In the genomic region with DNA sequence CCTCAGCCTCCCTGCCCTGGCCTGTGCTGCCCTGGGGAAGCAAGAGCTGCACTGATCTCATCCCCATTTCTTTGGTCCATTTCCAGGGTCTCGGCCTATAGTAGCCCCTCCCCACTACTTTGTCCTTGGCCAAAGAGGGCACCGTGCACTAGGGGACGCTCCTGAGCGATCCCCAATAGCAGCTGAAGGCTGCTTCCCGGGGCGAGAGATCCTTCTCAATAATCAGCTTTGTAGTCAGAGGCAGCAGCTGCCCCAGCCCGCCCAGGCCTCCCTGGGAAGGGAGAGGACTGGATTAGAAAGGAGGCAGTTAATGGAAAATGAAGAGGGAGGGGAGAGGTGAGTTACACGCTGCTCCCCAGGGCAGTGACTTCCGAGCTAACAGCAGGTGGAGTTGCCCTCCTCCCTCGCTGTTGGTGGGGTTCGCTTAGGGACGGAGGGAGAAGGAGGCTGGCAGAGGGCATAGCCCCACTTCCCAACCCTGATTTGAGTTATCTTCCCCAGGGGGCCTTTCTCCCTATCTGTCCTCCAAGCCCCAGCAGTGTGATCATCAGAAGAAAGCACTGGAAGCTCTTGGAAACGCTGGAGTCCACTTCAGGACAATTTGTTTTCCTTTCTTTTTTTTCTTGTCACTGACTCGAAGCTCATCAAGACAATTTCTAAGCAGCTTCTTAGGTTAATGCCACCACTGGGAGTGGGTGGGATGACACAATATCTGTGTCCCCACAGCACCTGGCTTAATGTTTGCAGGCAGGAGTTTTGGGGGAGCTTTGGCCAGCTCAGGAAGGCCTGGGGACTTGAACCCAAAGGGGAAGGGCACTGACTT, we compare ENCODE assay signal across 8 cellular contexts. TPM values are rescaled to one million over a fixed set of nuclear protein-coding genes. Genes with fewer than 3 reads are reported as not detected.
DNase-seq lines count a peak whose midpoint lies in the region; ATAC-seq and TF ChIP-seq lines count a peak whose summit lies in the region.

No MANE protein-coding gene starts in this region.

- no peaks in the 10 kb centered on the region for H3K9me3 ChIP-seq in CD4-positive, alpha-beta T cell (ENCODE audit: control insufficient read depth, low read length)
- no peaks in the 10 kb centered on the region for H3K9me3 ChIP-seq in SJSA1 (replicated peaks)
- H3K9me3 ChIP-seq in parathyroid adenoma (ENCODE audit: control insufficient read depth, low read length), result no peaks in the 10 kb centered on the region

- H3K36me3 Mint-ChIP-seq in CD4-positive, alpha-beta T cell (ENCODE audit: low read depth), result peaks cover under 1% of the 10 kb centered on the region

- peak overlapping the region; percentile 83 for H3K4me3 Mint-ChIP-seq in CD4-positive, alpha-beta T cell

- H3K36me3 ChIP-seq in SJSA1 (peaks cover 65% of the 10 kb centered on the region), parathyroid adenoma (ENCODE audit: control insufficient read depth, insufficient read depth, low read length) (no peaks in the 10 kb centered on the region)

- POLR2A ChIA-PET in CD4-positive, alpha-beta T cell (lab: Charles Lee), result interaction anchor here (1.0 kb wide), 1 partner anchor 36 kb away, joined by 4 read pairs; no protein-coding TSS in a partner anchor

- peak overlapping the region; percentile 21 for H3K4me3 ChIP-seq in SJSA1
- H3K4me3 ChIP-seq in parathyroid adenoma (ENCODE audit: low read depth, low read length), result no peak overlapping the region

- H3K9ac ChIP-seq in parathyroid adenoma, result no peak overlapping the region

- CTCF ChIA-PET in CD4-positive, alpha-beta T cell (lab: Charles Lee), result interaction anchor here (0.9 kb wide), 1 partner anchor 84 kb away, joined by 3 read pairs; no protein-coding TSS in a partner anchor

- peaks cover 18% of the 10 kb centered on the region for H3K4me1 Mint-ChIP-seq in CD4-positive, alpha-beta T cell (ENCODE audit: low read depth)

- no peak for TF ChIP-seq CTCF in CD4-positive, alpha-beta T cell (IDR thresholded peaks at IDR 0.05)
- TF ChIP-seq CTCF in parathyroid adenoma (IDR thresholded peaks at IDR 0.05), result peak; percentile 22

- H2AFZ ChIP-seq in parathyroid adenoma, result no peak overlapping the region

- no peaks in the 10 kb centered on the region for H3K9me3 Mint-ChIP-seq in CD4-positive, alpha-beta T cell

- no peaks in the 10 kb centered on the region for H3K27me3 Mint-ChIP-seq in CD4-positive, alpha-beta T cell

- H3K4me2 ChIP-seq in parathyroid adenoma (ENCODE audit: low read length), result peak overlapping the region; percentile 31

- H3K27ac Mint-ChIP-seq in CD4-positive, alpha-beta T cell, result no peak overlapping the region

- H3K27me3 ChIP-seq in CD4-positive, alpha-beta T cell (ENCODE audit: control insufficient read depth, insufficient read depth, low read length), result no peaks in the 10 kb centered on the region
- no peaks in the 10 kb centered on the region for H3K27me3 ChIP-seq in SJSA1 (replicated peaks)
- no peaks in the 10 kb centered on the region for H3K27me3 ChIP-seq in parathyroid adenoma (ENCODE audit: control insufficient read depth, insufficient read depth, low read length)

- H3K79me2 ChIP-seq in parathyroid adenoma, result peaks cover 29% of the 10 kb centered on the region

- peaks cover 46% of the 10 kb centered on the region for H3K4me1 ChIP-seq in SJSA1 (replicated peaks)
- H3K4me1 ChIP-seq in parathyroid adenoma, result peaks cover 12% of the 10 kb centered on the region

- no peak for ATAC-seq in CD4-positive, alpha-beta T cell (ENCODE audit: poor library complexity)
- ATAC-seq in GM21786 (IDR thresholded peaks at IDR 0.05; ENCODE audit: unreplicated experiment), result no peak

- H3K27ac ChIP-seq in CD4-positive, alpha-beta T cell (ENCODE audit: low read depth, low read length), result no peak overlapping the region
- H3K27ac ChIP-seq in SJSA1 (peak overlapping the region; percentile 25), parathyroid adenoma (peak overlapping the region; percentile 69)

- no peak for DNase-seq in CD4-positive, alpha-beta T cell
- DNase-seq in SJSA1 (ENCODE audit: low read depth in 1 of 2, low spot score in 2 of 2), result no peak
- peak; percentile 84 for DNase-seq in globus pallidus (ENCODE audit: low spot score)
- DNase-seq in stimulated activated CD4-positive, alpha-beta T cell treated with anti-CD3 and anti-CD28 coated beads, Interleukin-2, amount 100 ng/mL, for 24 hours, result no peak
- DNase-seq in NCI-H345 treated with DMSO at 0.1 percent for 48 hours (lab: John Stamatoyannopoulos, UW; ENCODE audit: unreplicated experiment), result no peak
- DNase-seq in NCI-H345 (lab: John Stamatoyannopoulos, UW), result no peak

- intact Hi-C loops in CD4-positive, alpha-beta T cell (cut with DNase I, micrococcal nuclease), result no loop called here

RNA-seq across cellular contexts. Expression of a gene that starts 2.6 kb away (rescaled TPM):
- 10 to 100 TPM; 11.4 to 12.1 TPM for total RNA-seq in CD4-positive, alpha-beta T cell
- total RNA-seq in SJSA1 (2014; rRNA removed; shearing (Covaris generic)), result 362 and 546 TPM in 2 replicates

RNA-seq across cellular contexts. Expression of a gene that starts 18.2 kb away (rescaled TPM):
- total RNA-seq in CD4-positive, alpha-beta T cell, result 100 to 1,000 TPM; 133 to 134 TPM
- total RNA-seq in SJSA1 (2014; rRNA removed; shearing (Covaris generic)), result 48.4 and 97.4 TPM in 2 replicates

RNA-seq across cellular contexts. Expression of a gene that starts 18.4 kb away (rescaled TPM):
- 10 to 100 TPM; 35.4 to 37.8 TPM for total RNA-seq in CD4-positive, alpha-beta T cell
- total RNA-seq in SJSA1 (2014; rRNA removed; shearing (Covaris generic)), result 52.3 and 59.4 TPM in 2 replicates

RNA-seq across cellular contexts. Expression of a gene that starts 28.9 kb away (rescaled TPM):
- 100 to 1,000 TPM; 448 to 460 TPM for total RNA-seq in CD4-positive, alpha-beta T cell
- total RNA-seq in SJSA1 (2014; rRNA removed; shearing (Covaris generic)), result 376 and 384 TPM in 2 replicates

RNA-seq across cellular contexts. Expression of a gene that starts 29.7 kb away (rescaled TPM):
- total RNA-seq in CD4-positive, alpha-beta T cell, result 10 to 100 TPM; 25.5 to 29.4 TPM
- total RNA-seq in SJSA1 (2014; rRNA removed; shearing (Covaris generic)), result 21.5 and 37.3 TPM in 2 replicates

Comparison
In these comparisons a context has a peak if more than half of its experiments do, and no peak if none do; other contexts are left out.
1. RNA of a gene that starts 2.6 kb away (total RNA-seq): 362 to 546 TPM in SJSA1; 11.4 to 12.1 TPM in CD4-positive, alpha-beta T cell; every median in the first group is over 10 times any median in the second.